In the genomic region with DNA sequence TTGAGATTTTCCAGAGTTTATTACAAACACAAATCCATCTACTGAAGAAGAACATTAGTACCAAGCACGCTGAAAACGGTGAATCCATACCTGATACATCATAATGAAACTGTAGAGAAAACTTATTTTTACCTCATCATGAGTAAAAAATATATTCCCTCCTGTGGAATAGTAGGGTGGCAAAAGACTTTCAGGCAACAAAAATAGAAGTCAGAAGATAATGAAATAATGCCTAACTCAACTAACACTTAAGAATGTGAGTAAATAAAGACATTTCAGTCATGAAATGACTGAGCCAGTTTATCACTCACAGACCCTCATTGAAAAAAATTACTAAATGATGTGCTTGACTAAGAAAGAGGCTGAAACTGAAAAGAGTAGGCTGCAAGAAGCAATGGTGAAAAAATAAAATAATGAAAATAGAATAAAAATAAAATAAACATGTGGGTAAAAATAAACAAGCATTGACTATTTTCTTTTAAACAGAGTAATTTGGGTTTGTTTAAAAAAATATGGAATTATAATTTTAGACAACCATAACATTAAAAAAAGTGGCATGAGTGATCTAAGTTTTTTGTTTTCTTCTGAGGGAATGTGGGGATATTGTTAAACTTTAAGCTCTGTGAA, we compare ENCODE assay signal across 1 cellular context.
TF ChIP-seq lines count a peak whose summit lies in the region.

No MANE protein-coding gene starts in this region.

TF ChIP-seq in GM12878, 131 proteins besides CTCF, POLR2A, EP300 and RAD21 (continued from another document):
- TF ChIP-seq ZNF687 (IDR thresholded peaks at IDR 0.05) (peak; percentile 65), ASH2L (IDR thresholded peaks at IDR 0.05; ENCODE audit: borderline replicate concordance, low read depth) (no peak), IKZF1 (conservative IDR thresholded peaks at IDR 0.05) (peak; percentile 96), SIN3A (IDR thresholded peaks at IDR 0.05; ENCODE audit: low read depth, low read length) (no peak), NFYA (IDR thresholded peaks at IDR 0.05; ENCODE audit: borderline replicate concordance, low read depth, low read length) (no peak), FOXK2 (IDR thresholded peaks at IDR 0.05) (no peak), ZZZ3 (IDR thresholded peaks at IDR 0.05; ENCODE audit: control insufficient read depth, insufficient read length, low read depth) (no peak)
- TF ChIP-seq, protein P1, sequence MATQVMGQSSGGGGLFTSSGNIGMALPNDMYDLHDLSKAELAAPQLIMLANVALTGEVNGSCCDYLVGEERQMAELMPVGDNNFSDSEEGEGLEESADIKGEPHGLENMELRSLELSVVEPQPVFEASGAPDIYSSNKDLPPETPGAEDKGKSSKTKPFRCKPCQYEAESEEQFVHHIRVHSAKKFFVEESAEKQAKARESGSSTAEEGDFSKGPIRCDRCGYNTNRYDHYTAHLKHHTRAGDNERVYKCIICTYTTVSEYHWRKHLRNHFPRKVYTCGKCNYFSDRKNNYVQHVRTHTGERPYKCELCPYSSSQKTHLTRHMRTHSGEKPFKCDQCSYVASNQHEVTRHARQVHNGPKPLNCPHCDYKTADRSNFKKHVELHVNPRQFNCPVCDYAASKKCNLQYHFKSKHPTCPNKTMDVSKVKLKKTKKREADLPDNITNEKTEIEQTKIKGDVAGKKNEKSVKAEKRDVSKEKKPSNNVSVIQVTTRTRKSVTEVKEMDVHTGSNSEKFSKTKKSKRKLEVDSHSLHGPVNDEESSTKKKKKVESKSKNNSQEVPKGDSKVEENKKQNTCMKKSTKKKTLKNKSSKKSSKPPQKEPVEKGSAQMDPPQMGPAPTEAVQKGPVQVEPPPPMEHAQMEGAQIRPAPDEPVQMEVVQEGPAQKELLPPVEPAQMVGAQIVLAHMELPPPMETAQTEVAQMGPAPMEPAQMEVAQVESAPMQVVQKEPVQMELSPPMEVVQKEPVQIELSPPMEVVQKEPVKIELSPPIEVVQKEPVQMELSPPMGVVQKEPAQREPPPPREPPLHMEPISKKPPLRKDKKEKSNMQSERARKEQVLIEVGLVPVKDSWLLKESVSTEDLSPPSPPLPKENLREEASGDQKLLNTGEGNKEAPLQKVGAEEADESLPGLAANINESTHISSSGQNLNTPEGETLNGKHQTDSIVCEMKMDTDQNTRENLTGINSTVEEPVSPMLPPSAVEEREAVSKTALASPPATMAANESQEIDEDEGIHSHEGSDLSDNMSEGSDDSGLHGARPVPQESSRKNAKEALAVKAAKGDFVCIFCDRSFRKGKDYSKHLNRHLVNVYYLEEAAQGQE (IDR thresholded peaks at IDR 0.05; ENCODE audit: low read depth, low read length): no peak
